8 cellular contexts compared by ENCODE assay signal in genomic region chr7:74452748-74453320, GRCh38. TPM values are rescaled to one million over a fixed set of nuclear protein-coding genes. Genes with fewer than 3 reads are reported as not detected.
DNase-seq lines count a peak whose midpoint lies in the region; ATAC-seq and TF ChIP-seq lines count a peak whose summit lies in the region.

No MANE protein-coding gene starts in this region.

- ATAC-seq in esophagus mucosa, result peak; percentile 58
- peak; percentile 11 for ATAC-seq in omental fat pad (ENCODE audit: low FRiP score)
- ATAC-seq in HG02852 (IDR thresholded peaks at IDR 0.05; ENCODE audit: unreplicated experiment), result no peak
- ATAC-seq in HG03565 (IDR thresholded peaks at IDR 0.05; ENCODE audit: unreplicated experiment), result no peak

- DNase-seq in NCI-H1417 (lab: John Stamatoyannopoulos, UW) (peak in 2 of 3 experiments; percentile 38 to 42), NCI-H1417 treated with DMSO at 0.1 percent for 48 hours (lab: John Stamatoyannopoulos, UW) (no peak), omental fat pad (ENCODE audit: low spot score) (no peak), UCSD-AML1 (lab: John Stamatoyannopoulos, UW; ENCODE audit: unreplicated experiment) (no peak)
- DNase-seq in activated CD4-positive, alpha-beta T cell treated with anti-CD3 and anti-CD28 coated beads, Interleukin-2, amount 50 U/mL, for 48 hours, result peak; percentile 26 to 37

- TF ChIP-seq CTCF in omental fat pad (IDR thresholded peaks at IDR 0.05), result no peak

RNA-seq across cellular contexts. Expression of gene GTF2IRD1, which starts 0.9 kb away (rescaled TPM):
- total RNA-seq in esophagus mucosa (49.1 TPM), omental fat pad (10 to 100 TPM in 2 of 4 donors, 1 to 10 TPM in 2; 3.9 to 18.1 (median 11.0) TPM)

Comparison
In these comparisons a context has a peak if more than half of its experiments do, and no peak if none do; other contexts are left out.
1. DNase-seq: peak in NCI-H1417 (2 of 3) and activated CD4-positive, alpha-beta T cell treated with anti-CD3 and anti-CD28 coated beads, Interleukin-2, amount 50 U/mL, for 48 hours (2 of 2); none in NCI-H1417 treated with DMSO at 0.1 percent for 48 hours (single experiment), omental fat pad (single experiment) and UCSD-AML1 (single experiment).
2. ATAC-seq: peak in esophagus mucosa (single experiment) and omental fat pad (single experiment); none in HG02852 (single experiment) and HG03565 (single experiment).